2 cellular contexts compared by ENCODE assay signal in genomic region chr14:68771631-68772030, GRCh38.
TF ChIP-seq lines count a peak whose summit lies in the region.

No MANE protein-coding gene starts in this region.

TF ChIP-seq in liver, 16 proteins besides CTCF, POLR2A, EP300 and RAD21:
- TF ChIP-seq JUND (IDR thresholded peaks at IDR 0.05) (no peak), RXRA (IDR thresholded peaks at IDR 0.05) (no peak), YY1 (IDR thresholded peaks at IDR 0.05) (peak; percentile 62), EGR1 (IDR thresholded peaks at IDR 0.05; ENCODE audit: low read depth in 2 of 2) (peak in 1 of 2 donors; percentile 23), NR2F2 (IDR thresholded peaks at IDR 0.05) (peak; percentile 44), SP1 (IDR thresholded peaks at IDR 0.05) (peak; percentile 33), TAF1 (conservative IDR thresholded peaks at IDR 0.05) (no peak), MAX (IDR thresholded peaks at IDR 0.05) (peak; percentile 42), HNF4A (conservative IDR thresholded peaks at IDR 0.05) (no peak)
TF ChIP-seq in liver: peak in this region for 5.

TF ChIP-seq in HepG2, 621 proteins besides CTCF, POLR2A, EP300 and RAD21:
- TF ChIP-seq ZMYM4 (CRISPR knock-in tag; IDR thresholded peaks at IDR 0.05) = no peak
- no peak for TF ChIP-seq ZSCAN31 (CRISPR knock-in tag; IDR thresholded peaks at IDR 0.05; ENCODE audit: low read depth)
- no peak for TF ChIP-seq ZFP36 (IDR thresholded peaks at IDR 0.05; ENCODE audit: borderline replicate concordance, low read depth, low read length, partially characterized antibody)
- TF ChIP-seq ZNF136 (CRISPR knock-in tag; IDR thresholded peaks at IDR 0.05; ENCODE audit: low read depth) = no peak
- TF ChIP-seq ZNF224 (CRISPR knock-in tag; IDR thresholded peaks at IDR 0.05) = no peak
- TF ChIP-seq HNF1A (IDR thresholded peaks at IDR 0.05; ENCODE audit: low read depth) = no peak
- no peak for TF ChIP-seq HNF1A (CRISPR knock-in tag; IDR thresholded peaks at IDR 0.05; ENCODE audit: borderline replicate concordance)
- no peak for TF ChIP-seq EZH2 (conservative IDR thresholded peaks at IDR 0.05; ENCODE audit: low read depth, low read length)
